Comparison of ENCODE assay signal across 1 cellular context in the genomic region with DNA sequence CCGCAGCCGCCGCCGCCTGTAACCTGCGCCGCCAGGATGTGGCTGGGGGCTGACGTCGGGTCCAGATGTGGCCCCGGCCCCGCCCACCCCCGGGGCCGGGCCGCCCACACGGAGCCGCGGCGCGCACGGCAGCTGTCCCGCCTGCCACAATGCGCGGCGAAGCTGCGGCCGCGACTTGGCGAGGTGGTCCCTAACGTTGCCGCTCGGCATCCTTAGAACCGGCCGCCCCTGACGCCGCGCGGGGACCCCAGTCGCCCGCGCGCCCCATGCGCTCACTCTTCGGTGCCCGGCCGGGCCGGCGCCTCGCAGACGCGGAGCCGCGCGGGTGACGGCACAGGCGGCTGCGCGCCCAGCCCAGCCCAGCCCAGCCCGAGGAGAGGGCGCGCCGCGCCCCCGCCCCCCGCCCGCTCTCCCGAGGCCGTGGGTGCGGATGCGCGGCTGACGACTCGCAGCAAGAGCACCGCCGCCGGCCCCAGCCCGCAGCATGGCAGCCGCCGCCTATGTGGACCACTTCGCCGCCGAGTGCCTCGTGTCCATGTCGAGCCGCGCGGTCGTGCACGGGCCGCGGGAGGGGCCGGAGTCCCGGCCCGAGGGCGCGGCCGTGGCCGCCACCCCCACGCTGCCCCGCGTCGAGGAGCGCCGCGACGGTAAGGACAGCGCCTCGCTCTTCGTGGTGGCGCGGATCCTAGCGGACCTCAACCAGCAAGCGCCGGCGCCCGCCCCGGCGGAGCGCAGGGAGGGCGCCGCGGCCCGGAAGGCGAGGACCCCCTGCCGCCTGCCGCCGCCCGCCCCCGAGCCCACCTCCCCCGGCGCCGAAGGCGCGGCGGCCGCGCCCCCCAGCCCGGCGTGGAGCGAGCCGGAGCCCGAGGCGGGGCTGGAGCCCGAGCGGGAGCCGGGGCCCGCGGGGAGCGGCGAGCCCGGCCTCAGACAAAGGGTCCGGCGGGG.
TF ChIP-seq lines count a peak whose summit lies in the region.

TSS of gene KLF13 (plus strand) at position 107 of the 945 bp plus-strand sequence. CDS start at position 485, 378 bp downstream.

TF ChIP-seq in WTC11, 78 proteins besides CTCF, POLR2A, EP300 and RAD21 (continued from another document and continues in another):
- no peak for TF ChIP-seq AR (CRISPR knock-in tag; IDR thresholded peaks at IDR 0.05)
- no peak for TF ChIP-seq HMGXB4 (CRISPR knock-in tag; IDR thresholded peaks at IDR 0.05)
- no peak for TF ChIP-seq ZNF423 (CRISPR knock-in tag; IDR thresholded peaks at IDR 0.05)
- TF ChIP-seq ZNF263 (CRISPR knock-in tag; IDR thresholded peaks at IDR 0.05; ENCODE audit: low read depth): no peak
- no peak for TF ChIP-seq JUN (CRISPR knock-in tag; IDR thresholded peaks at IDR 0.05)
- no peak for TF ChIP-seq ATF2 (CRISPR knock-in tag; IDR thresholded peaks at IDR 0.05; ENCODE audit: borderline replicate concordance, low read depth)
- no peak for TF ChIP-seq ATF1 (CRISPR knock-in tag; IDR thresholded peaks at IDR 0.05)
- no peak for TF ChIP-seq ZNF416 (CRISPR knock-in tag; IDR thresholded peaks at IDR 0.05)
- no peak for TF ChIP-seq NFE2L1 (CRISPR knock-in tag; IDR thresholded peaks at IDR 0.05)
- TF ChIP-seq ZNF425 (CRISPR knock-in tag; conservative IDR thresholded peaks at IDR 0.05): no peak
- no peak for TF ChIP-seq JAZF1 (CRISPR knock-in tag; IDR thresholded peaks at IDR 0.05)
- no peak; the same call in 1 of the 2 replicates for TF ChIP-seq USF2 (CRISPR knock-in tag; IDR thresholded peaks at IDR 0.05)
- TF ChIP-seq CBFB (CRISPR knock-in tag; IDR thresholded peaks at IDR 0.05; ENCODE audit: low read depth): 0 out of 2 replicates have a peak, but pooled peaks have one; percentile 81
- no peak; the same call in 1 of the 2 replicates for TF ChIP-seq MAX (CRISPR knock-in tag; IDR thresholded peaks at IDR 0.05)
- TF ChIP-seq ELF4 (CRISPR knock-in tag; IDR thresholded peaks at IDR 0.05; ENCODE audit: low read depth): no peak
- TF ChIP-seq, protein P1, sequence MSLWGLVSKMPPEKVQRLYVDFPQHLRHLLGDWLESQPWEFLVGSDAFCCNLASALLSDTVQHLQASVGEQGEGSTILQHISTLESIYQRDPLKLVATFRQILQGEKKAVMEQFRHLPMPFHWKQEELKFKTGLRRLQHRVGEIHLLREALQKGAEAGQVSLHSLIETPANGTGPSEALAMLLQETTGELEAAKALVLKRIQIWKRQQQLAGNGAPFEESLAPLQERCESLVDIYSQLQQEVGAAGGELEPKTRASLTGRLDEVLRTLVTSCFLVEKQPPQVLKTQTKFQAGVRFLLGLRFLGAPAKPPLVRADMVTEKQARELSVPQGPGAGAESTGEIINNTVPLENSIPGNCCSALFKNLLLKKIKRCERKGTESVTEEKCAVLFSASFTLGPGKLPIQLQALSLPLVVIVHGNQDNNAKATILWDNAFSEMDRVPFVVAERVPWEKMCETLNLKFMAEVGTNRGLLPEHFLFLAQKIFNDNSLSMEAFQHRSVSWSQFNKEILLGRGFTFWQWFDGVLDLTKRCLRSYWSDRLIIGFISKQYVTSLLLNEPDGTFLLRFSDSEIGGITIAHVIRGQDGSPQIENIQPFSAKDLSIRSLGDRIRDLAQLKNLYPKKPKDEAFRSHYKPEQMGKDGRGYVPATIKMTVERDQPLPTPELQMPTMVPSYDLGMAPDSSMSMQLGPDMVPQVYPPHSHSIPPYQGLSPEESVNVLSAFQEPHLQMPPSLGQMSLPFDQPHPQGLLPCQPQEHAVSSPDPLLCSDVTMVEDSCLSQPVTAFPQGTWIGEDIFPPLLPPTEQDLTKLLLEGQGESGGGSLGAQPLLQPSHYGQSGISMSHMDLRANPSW (CRISPR knock-in tag; conservative IDR thresholded peaks at IDR 0.05; ENCODE audit: low read depth): no peak
- TF ChIP-seq, protein P2, sequence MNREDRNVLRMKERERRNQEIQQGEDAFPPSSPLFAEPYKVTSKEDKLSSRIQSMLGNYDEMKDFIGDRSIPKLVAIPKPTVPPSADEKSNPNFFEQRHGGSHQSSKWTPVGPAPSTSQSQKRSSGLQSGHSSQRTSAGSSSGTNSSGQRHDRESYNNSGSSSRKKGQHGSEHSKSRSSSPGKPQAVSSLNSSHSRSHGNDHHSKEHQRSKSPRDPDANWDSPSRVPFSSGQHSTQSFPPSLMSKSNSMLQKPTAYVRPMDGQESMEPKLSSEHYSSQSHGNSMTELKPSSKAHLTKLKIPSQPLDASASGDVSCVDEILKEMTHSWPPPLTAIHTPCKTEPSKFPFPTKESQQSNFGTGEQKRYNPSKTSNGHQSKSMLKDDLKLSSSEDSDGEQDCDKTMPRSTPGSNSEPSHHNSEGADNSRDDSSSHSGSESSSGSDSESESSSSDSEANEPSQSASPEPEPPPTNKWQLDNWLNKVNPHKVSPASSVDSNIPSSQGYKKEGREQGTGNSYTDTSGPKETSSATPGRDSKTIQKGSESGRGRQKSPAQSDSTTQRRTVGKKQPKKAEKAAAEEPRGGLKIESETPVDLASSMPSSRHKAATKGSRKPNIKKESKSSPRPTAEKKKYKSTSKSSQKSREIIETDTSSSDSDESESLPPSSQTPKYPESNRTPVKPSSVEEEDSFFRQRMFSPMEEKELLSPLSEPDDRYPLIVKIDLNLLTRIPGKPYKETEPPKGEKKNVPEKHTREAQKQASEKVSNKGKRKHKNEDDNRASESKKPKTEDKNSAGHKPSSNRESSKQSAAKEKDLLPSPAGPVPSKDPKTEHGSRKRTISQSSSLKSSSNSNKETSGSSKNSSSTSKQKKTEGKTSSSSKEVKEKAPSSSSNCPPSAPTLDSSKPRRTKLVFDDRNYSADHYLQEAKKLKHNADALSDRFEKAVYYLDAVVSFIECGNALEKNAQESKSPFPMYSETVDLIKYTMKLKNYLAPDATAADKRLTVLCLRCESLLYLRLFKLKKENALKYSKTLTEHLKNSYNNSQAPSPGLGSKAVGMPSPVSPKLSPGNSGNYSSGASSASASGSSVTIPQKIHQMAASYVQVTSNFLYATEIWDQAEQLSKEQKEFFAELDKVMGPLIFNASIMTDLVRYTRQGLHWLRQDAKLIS (CRISPR knock-in tag; IDR thresholded peaks at IDR 0.05; ENCODE audit: borderline replicate concordance): no peak
- TF ChIP-seq TEAD4 (CRISPR knock-in tag; IDR thresholded peaks at IDR 0.05): no peak
- TF ChIP-seq, protein P3, sequence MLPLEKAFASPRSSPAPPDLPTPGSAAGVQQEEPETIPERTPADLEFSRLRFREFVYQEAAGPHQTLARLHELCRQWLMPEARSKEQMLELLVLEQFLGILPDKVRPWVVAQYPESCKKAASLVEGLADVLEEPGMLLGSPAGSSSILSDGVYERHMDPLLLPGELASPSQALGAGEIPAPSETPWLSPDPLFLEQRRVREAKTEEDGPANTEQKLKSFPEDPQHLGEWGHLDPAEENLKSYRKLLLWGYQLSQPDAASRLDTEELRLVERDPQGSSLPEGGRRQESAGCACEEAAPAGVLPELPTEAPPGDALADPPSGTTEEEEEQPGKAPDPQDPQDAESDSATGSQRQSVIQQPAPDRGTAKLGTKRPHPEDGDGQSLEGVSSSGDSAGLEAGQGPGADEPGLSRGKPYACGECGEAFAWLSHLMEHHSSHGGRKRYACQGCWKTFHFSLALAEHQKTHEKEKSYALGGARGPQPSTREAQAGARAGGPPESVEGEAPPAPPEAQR (CRISPR knock-in tag; IDR thresholded peaks at IDR 0.05): no peak
- no peak for TF ChIP-seq PREB (CRISPR knock-in tag; IDR thresholded peaks at IDR 0.05; ENCODE audit: borderline replicate concordance)
- no peak for TF ChIP-seq ZNF138 (CRISPR knock-in tag; conservative IDR thresholded peaks at IDR 0.05)
- TF ChIP-seq, protein P4, sequence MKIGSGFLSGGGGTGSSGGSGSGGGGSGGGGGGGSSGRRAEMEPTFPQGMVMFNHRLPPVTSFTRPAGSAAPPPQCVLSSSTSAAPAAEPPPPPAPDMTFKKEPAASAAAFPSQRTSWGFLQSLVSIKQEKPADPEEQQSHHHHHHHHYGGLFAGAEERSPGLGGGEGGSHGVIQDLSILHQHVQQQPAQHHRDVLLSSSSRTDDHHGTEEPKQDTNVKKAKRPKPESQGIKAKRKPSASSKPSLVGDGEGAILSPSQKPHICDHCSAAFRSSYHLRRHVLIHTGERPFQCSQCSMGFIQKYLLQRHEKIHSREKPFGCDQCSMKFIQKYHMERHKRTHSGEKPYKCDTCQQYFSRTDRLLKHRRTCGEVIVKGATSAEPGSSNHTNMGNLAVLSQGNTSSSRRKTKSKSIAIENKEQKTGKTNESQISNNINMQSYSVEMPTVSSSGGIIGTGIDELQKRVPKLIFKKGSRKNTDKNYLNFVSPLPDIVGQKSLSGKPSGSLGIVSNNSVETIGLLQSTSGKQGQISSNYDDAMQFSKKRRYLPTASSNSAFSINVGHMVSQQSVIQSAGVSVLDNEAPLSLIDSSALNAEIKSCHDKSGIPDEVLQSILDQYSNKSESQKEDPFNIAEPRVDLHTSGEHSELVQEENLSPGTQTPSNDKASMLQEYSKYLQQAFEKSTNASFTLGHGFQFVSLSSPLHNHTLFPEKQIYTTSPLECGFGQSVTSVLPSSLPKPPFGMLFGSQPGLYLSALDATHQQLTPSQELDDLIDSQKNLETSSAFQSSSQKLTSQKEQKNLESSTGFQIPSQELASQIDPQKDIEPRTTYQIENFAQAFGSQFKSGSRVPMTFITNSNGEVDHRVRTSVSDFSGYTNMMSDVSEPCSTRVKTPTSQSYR (CRISPR knock-in tag; IDR thresholded peaks at IDR 0.05): no peak
- TF ChIP-seq FOXP1 (CRISPR knock-in tag; IDR thresholded peaks at IDR 0.05; ENCODE audit: borderline replicate concordance): no peak
